ENCODE assay signal across 1 cellular context in the genomic region with DNA sequence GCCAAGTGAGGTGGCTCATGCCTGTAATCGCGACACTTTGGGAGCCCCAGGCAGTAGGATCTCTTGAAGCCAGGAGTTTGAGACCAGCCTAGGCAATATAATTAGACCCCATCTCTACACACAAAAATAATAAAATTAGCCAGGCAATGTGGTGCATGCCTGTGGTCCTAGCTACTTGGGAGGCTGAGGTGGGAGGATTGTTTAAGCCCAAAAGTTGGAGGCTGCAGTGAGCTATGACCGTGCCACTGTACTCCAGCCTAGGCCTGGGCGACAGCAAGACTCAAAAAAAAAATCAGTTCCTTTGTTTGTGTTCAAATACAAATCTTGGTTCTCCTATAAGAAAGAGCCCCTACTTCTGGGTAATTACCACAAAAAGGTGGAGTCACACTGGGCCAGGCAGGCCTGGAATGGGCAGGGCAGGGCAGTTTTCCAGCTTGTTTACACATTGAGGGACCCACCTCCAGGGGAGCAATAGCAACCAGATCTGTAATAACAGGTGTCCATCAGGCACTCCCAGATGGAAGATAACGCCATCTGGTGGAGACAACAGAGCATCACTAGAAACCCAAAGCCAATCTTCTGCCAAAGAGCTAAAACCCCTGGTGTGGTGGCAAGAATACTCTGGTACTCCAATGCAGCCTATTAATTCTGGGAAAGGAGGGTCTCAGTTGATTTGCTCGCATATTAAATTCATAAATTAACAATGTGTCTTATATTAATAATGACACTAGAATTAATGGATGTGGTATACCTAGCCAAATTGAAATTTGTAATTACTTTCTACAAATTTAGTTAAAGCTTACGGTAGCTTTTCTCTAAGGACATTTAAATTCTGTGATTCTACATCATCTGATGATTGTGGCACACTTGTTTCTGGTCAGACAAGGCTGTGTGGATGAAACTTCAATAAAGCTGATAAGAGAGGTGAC.
A peak's percentile ranks its signal among the peaks of the same experiment; 100 is the strongest.
TF ChIP-seq lines count a peak whose summit lies in the region.

No MANE protein-coding gene starts in this region.

TF ChIP-seq in HEK293, 187 proteins besides CTCF, POLR2A, EP300 and RAD21 (continued from another document):
- TF ChIP-seq, protein P1, sequence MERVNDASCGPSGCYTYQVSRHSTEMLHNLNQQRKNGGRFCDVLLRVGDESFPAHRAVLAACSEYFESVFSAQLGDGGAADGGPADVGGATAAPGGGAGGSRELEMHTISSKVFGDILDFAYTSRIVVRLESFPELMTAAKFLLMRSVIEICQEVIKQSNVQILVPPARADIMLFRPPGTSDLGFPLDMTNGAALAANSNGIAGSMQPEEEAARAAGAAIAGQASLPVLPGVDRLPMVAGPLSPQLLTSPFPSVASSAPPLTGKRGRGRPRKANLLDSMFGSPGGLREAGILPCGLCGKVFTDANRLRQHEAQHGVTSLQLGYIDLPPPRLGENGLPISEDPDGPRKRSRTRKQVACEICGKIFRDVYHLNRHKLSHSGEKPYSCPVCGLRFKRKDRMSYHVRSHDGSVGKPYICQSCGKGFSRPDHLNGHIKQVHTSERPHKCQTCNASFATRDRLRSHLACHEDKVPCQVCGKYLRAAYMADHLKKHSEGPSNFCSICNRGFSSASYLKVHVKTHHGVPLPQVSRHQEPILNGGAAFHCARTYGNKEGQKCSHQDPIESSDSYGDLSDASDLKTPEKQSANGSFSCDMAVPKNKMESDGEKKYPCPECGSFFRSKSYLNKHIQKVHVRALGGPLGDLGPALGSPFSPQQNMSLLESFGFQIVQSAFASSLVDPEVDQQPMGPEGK (tag by site-specific recombination; IDR thresholded peaks at IDR 0.05), result peak; percentile 44; the same call in 1 of the 2 replicates
- TF ChIP-seq ZBTB17 (tag by site-specific recombination; IDR thresholded peaks at IDR 0.05) (peak; percentile 44; the same call in 1 of the 2 replicates), GLIS1 (tag by site-specific recombination; IDR thresholded peaks at IDR 0.05) (peak; percentile 88), IKZF3 (tag by site-specific recombination; IDR thresholded peaks at IDR 0.05) (0 out of 2 replicates have a peak, but pooled peaks have one; percentile 20), ZNF2 (tag by site-specific recombination; IDR thresholded peaks at IDR 0.05) (peak; percentile 62), PRDM2 (tag by site-specific recombination; IDR thresholded peaks at IDR 0.05; ENCODE audit: borderline replicate concordance) (no peak)
- TF ChIP-seq, protein P2, sequence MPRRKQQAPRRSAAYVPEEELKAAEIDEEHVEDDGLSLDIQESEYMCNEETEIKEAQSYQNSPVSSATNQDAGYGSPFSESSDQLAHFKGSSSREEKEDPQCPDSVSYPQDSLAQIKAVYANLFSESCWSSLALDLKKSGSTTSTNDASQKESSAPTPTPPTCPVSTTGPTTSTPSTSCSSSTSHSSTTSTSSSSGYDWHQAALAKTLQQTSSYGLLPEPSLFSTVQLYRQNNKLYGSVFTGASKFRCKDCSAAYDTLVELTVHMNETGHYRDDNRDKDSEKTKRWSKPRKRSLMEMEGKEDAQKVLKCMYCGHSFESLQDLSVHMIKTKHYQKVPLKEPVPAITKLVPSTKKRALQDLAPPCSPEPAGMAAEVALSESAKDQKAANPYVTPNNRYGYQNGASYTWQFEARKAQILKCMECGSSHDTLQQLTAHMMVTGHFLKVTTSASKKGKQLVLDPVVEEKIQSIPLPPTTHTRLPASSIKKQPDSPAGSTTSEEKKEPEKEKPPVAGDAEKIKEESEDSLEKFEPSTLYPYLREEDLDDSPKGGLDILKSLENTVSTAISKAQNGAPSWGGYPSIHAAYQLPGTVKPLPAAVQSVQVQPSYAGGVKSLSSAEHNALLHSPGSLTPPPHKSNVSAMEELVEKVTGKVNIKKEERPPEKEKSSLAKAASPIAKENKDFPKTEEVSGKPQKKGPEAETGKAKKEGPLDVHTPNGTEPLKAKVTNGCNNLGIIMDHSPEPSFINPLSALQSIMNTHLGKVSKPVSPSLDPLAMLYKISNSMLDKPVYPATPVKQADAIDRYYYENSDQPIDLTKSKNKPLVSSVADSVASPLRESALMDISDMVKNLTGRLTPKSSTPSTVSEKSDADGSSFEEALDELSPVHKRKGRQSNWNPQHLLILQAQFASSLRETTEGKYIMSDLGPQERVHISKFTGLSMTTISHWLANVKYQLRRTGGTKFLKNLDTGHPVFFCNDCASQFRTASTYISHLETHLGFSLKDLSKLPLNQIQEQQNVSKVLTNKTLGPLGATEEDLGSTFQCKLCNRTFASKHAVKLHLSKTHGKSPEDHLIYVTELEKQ (tag by site-specific recombination; IDR thresholded peaks at IDR 0.05; ENCODE audit: borderline replicate concordance), result peak; percentile 49; the same call in 1 of the 2 replicates
